Comparison of ENCODE assay signal across 20 cellular contexts in the genomic region with DNA sequence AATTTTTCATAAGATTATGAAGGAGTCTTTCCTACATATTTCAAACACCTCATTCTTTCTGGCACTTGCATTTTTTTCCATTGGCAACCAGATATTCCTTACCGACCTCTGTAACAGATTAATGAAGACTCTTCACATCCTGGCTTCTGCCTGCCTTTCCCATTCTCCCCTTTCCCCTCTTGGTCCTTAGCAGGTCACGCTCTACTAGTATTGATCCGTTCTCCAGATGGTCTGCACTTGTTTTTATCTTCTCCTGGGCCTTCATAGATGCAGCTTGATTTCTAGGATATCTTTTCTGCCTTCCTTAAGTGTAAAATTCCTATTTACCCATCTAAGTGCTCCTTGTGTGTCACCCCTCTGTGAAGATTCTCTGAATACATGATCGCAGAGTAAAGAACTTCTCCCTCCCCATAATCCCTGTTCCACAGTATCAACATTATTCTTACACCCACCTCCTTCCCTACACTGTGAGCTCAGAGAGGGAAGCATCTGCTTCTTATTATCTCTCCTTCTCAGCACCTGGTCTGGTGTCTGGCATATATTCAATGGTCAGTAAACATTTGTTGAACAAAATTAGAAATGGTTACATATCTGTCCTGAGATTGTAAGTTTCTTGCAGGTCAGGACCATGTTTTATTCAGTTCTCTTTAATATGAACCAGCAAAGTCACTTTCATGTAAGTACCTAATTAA.
DNase-seq lines count a peak whose midpoint lies in the region; ATAC-seq and TF ChIP-seq lines count a peak whose summit lies in the region.
"Had no signal": no experiment of that assay in that cellular context is flagged by ENCODE, and none has a peak within 500 bp of the region (broad histone marks: within the 10 kb centered on the region; RNA-seq: fewer than 3 reads in every experiment).

No MANE protein-coding gene starts in this region.

- CTCF ChIA-PET in SK-N-SH (lab: Yijun Ruan, JAX), result interaction anchor here (1.4 kb wide), 1 partner anchor 134 kb away, joined by 3 read pairs; no protein-coding TSS in a partner anchor

- H3K4me1 Mint-ChIP-seq in nephron progenitor cell, result peaks cover 46% of the 10 kb centered on the region
- H3K4me1 Mint-ChIP-seq: CD4-positive, CD25-positive, alpha-beta regulatory T cell had no signal

- H3K27me3 Mint-ChIP-seq in nephron progenitor cell (ENCODE audit: low read depth, poor library complexity), result no peaks in the 10 kb centered on the region
- H3K27me3 Mint-ChIP-seq: CD4-positive, CD25-positive, alpha-beta regulatory T cell had no signal

- POLR2A ChIA-PET in SK-N-SH (lab: Yijun Ruan, JAX), result no interaction called here

- TF ChIP-seq EP300 in SK-N-SH (IDR thresholded peaks at IDR 0.05; ENCODE audit: borderline replicate concordance in 1 of 2, low read depth in 1 of 2, low read length in 1 of 2), result no peak; a peak in 1 of 4 replicates

- DNase-seq in SK-N-SH (no peak), WERI-Rb-1 (peak; percentile 67), nephron progenitor cell (no peak), SW 1271 (lab: John Stamatoyannopoulos, UW) (no peak), activated gamma-delta T cell (lab: John Stamatoyannopoulos, UW) (no peak), NCI-H1930 (lab: John Stamatoyannopoulos, UW) (no peak)
- DNase-seq: CD4-positive, CD25-positive, alpha-beta regulatory T cell; GM23248; H7; NCI-H1105 treated with DMSO at 0.1 percent for 48 hours; NCI-H146; NCI-H2029; NCI-H2227 treated with DMSO at 0.1 percent for 48 hours; NCI-H774; SHP77 had no signal

- H3K4me1 ChIP-seq in SK-N-SH (ENCODE audit: control insufficient read depth in 1 of 2, insufficient read depth in 2 of 2, low read depth in 1 of 2, low read length in 1 of 2), result peaks cover 0 to 6% of the 10 kb centered on the region in 2 experiments; a peak in 2 of 4 replicates
- H3K4me1 ChIP-seq: BLaER1 had no signal

- no peak overlapping the region for H2AFZ ChIP-seq in SK-N-SH (ENCODE audit: low read depth)
- H2AFZ ChIP-seq: GM23248 had no signal

- WGBS in SK-N-SH (ENCODE audit: low lambda C conversion rate), result 35% methylated on average over 4 of the region's 4 CpGs

- H3K9me3 ChIP-seq in SK-N-SH (no peaks in the 10 kb centered on the region), WERI-Rb-1 (ENCODE audit: severe bottlenecking) (no peaks in the 10 kb centered on the region)

- no peak overlapping the region for H3K4me2 ChIP-seq in SK-N-SH
- H3K4me2 ChIP-seq: BLaER1 had no signal

- no peaks in the 10 kb centered on the region for H3K9me2 ChIP-seq in SK-N-SH

- peaks cover 13% of the 10 kb centered on the region for H3K9me3 Mint-ChIP-seq in nephron progenitor cell

- H3K36me3 ChIP-seq in SK-N-SH (replicated peaks in 1 of 2; ENCODE audit: control insufficient read depth in 1 of 2, insufficient read depth in 2 of 2, low read length in 1 of 2), result no peaks in the 10 kb centered on the region
- no peaks in the 10 kb centered on the region for H3K36me3 ChIP-seq in WERI-Rb-1
- H3K36me3 ChIP-seq: BLaER1 had no signal

- H4K20me1 ChIP-seq in SK-N-SH (ENCODE audit: insufficient read depth), result no peaks in the 10 kb centered on the region
- H4K20me1 ChIP-seq: BLaER1 had no signal

- no peak for TF ChIP-seq RAD21 in SK-N-SH (IDR thresholded peaks at IDR 0.05; ENCODE audit: low read length)

- H3K9ac ChIP-seq in SK-N-SH, result no peak overlapping the region
- H3K9ac ChIP-seq: BLaER1, GM23248 had no signal

- H3K27ac ChIP-seq in SK-N-SH (ENCODE audit: low read depth in 2 of 2, low read length in 1 of 2) (peak overlapping the region in 1 of 2 experiments; percentile 62; a peak in 1 of 4 replicates), WERI-Rb-1 (peak overlapping the region; percentile 89)
- H3K27ac ChIP-seq: BLaER1, GM23248, RWPE1 had no signal

- no peak for ATAC-seq in SK-N-SH treated with all-trans-retinoic acid at 6 μM for 48 hours
- ATAC-seq: K562, Panc1 had no signal

- no peaks in the 10 kb centered on the region for H3F3A ChIP-seq in SK-N-SH (replicated peaks; ENCODE audit: insufficient read depth)

- H3K27ac Mint-ChIP-seq in nephron progenitor cell, result peak overlapping the region; percentile 41
- H3K27ac Mint-ChIP-seq: CD4-positive, CD25-positive, alpha-beta regulatory T cell had no signal

- no peak overlapping the region for H3K4me3 Mint-ChIP-seq in nephron progenitor cell
- H3K4me3 Mint-ChIP-seq: CD4-positive, CD25-positive, alpha-beta regulatory T cell had no signal

- no peaks in the 10 kb centered on the region for H3K79me2 ChIP-seq in SK-N-SH (ENCODE audit: insufficient read depth)

- H3K27me3 ChIP-seq in SK-N-SH (ENCODE audit: insufficient read depth) (no peaks in the 10 kb centered on the region), WERI-Rb-1 (ENCODE audit: insufficient read depth, low read depth, severe bottlenecking) (no peaks in the 10 kb centered on the region)
- H3K27me3 ChIP-seq: BLaER1 had no signal

- TF ChIP-seq CTCF in SK-N-SH (IDR thresholded peaks at IDR 0.05) (no peak), WERI-Rb-1 (IDR thresholded peaks at IDR 0.05; ENCODE audit: low read depth, low read length) (no peak), nephron progenitor cell (IDR thresholded peaks at IDR 0.05) (no peak)

- peaks cover 6% of the 10 kb centered on the region for H3K36me3 Mint-ChIP-seq in nephron progenitor cell (ENCODE audit: low read depth)
- H3K36me3 Mint-ChIP-seq: CD4-positive, CD25-positive, alpha-beta regulatory T cell had no signal

- H3K4me3 ChIP-seq in SK-N-SH (ENCODE audit: low read depth in 2 of 2, low read length in 1 of 2) (no peak overlapping the region), WERI-Rb-1 (ENCODE audit: low read depth, low read length) (peak overlapping the region; percentile 29)
- H3K4me3 ChIP-seq: BLaER1, GM23248, K562 had no signal

TF ChIP-seq in SK-N-SH treated with all-trans-retinoic acid at 6 μM for 48 hours, 23 proteins besides CTCF, POLR2A, EP300 and RAD21:
- TF ChIP-seq ZNF565 (CRISPR knock-in tag; conservative IDR thresholded peaks at IDR 0.05; ENCODE audit: low read depth) (no peak), TCF4 (CRISPR knock-in tag; IDR thresholded peaks at IDR 0.05; ENCODE audit: borderline replicate concordance) (peak; percentile 68; the same call in 1 of the 2 replicates)

TF ChIP-seq in SK-N-SH, 30 proteins besides CTCF, POLR2A, EP300 and RAD21:
- TF ChIP-seq ELF1 (IDR thresholded peaks at IDR 0.05) (no peak), POLR2AphosphoS5 (IDR thresholded peaks at IDR 0.05; ENCODE audit: low read depth, low read length) (no peak), MEF2A (IDR thresholded peaks at IDR 0.05; ENCODE audit: borderline replicate concordance, low read depth) (no peak), EZH2phosphoT487 (IDR thresholded peaks at IDR 0.05; ENCODE audit: borderline replicate concordance, low read depth) (no peak), RXRA (IDR thresholded peaks at IDR 0.05; ENCODE audit: borderline replicate concordance, low read depth) (no peak), IRF3 (IDR thresholded peaks at IDR 0.05; ENCODE audit: low read depth, low read length) (no peak), GABPA (IDR thresholded peaks at IDR 0.05; ENCODE audit: low read depth) (no peak), SIN3A (IDR thresholded peaks at IDR 0.05; ENCODE audit: borderline replicate concordance, low read depth, low read length) (no peak), TEAD4 (IDR thresholded peaks at IDR 0.05; ENCODE audit: borderline replicate concordance, insufficient read depth) (no peak), SMC3 (IDR thresholded peaks at IDR 0.05; ENCODE audit: low read depth, low read length) (no peak), RFX5 (IDR thresholded peaks at IDR 0.05; ENCODE audit: low read length) (no peak), TCF12 (IDR thresholded peaks at IDR 0.05) (no peak), TAF1 (IDR thresholded peaks at IDR 0.05; ENCODE audit: borderline replicate concordance, low read depth, low read length) (no peak)
- TF ChIP-seq, protein P1, sequence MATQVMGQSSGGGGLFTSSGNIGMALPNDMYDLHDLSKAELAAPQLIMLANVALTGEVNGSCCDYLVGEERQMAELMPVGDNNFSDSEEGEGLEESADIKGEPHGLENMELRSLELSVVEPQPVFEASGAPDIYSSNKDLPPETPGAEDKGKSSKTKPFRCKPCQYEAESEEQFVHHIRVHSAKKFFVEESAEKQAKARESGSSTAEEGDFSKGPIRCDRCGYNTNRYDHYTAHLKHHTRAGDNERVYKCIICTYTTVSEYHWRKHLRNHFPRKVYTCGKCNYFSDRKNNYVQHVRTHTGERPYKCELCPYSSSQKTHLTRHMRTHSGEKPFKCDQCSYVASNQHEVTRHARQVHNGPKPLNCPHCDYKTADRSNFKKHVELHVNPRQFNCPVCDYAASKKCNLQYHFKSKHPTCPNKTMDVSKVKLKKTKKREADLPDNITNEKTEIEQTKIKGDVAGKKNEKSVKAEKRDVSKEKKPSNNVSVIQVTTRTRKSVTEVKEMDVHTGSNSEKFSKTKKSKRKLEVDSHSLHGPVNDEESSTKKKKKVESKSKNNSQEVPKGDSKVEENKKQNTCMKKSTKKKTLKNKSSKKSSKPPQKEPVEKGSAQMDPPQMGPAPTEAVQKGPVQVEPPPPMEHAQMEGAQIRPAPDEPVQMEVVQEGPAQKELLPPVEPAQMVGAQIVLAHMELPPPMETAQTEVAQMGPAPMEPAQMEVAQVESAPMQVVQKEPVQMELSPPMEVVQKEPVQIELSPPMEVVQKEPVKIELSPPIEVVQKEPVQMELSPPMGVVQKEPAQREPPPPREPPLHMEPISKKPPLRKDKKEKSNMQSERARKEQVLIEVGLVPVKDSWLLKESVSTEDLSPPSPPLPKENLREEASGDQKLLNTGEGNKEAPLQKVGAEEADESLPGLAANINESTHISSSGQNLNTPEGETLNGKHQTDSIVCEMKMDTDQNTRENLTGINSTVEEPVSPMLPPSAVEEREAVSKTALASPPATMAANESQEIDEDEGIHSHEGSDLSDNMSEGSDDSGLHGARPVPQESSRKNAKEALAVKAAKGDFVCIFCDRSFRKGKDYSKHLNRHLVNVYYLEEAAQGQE (IDR thresholded peaks at IDR 0.05; ENCODE audit: low read depth, low read length), result no peak
